18 cellular contexts compared by ENCODE assay signal in the genomic region with DNA sequence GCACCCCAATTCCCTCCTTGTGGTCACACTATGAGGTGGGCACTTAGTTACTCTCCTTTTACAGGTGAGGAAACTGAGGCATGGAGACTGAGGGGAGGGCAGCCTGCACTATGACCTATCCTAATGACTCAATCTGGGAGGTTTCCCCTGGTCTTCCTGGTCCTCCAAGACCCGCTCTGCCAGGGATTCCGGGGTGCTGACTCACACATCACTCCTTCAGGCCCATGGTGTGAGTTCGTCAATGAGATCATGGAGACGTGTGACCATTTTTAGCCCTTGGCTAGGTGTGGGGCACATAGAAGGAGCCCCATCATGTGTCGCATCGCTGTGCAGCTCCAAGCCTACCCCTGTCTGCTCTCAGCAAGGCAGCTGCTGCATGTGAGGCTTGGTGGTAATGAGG. TPM values are rescaled to one million over a fixed set of nuclear protein-coding genes. Genes with fewer than 3 reads are reported as not detected.
DNase-seq lines count a peak whose midpoint lies in the region; ATAC-seq and TF ChIP-seq lines count a peak whose summit lies in the region.
"Had no signal": no experiment of that assay in that cellular context is flagged by ENCODE, and none has a peak within 500 bp of the region (broad histone marks: within the 10 kb centered on the region; RNA-seq: fewer than 3 reads in every experiment).

No MANE protein-coding gene starts in this region.

- no peak overlapping the region for H3K18ac ChIP-seq in mesendoderm (ENCODE audit: low read length)

- H2BK120ac ChIP-seq in mesendoderm (ENCODE audit: low read depth, low read length): no peak overlapping the region

- ATAC-seq in HG03045 (IDR thresholded peaks at IDR 0.05; ENCODE audit: unreplicated experiment): no peak
- ATAC-seq in activated T-helper 17 cell treated with anti-CD3 and anti-CD28 coated beads, Interleukin-2, amount 50 U/mL, for 72 hours (replicated peaks): no peak
- no peak for ATAC-seq in HG02798 (IDR thresholded peaks at IDR 0.05; ENCODE audit: poor library complexity, unreplicated experiment)
- ATAC-seq: pancreas had no signal

- no CpG with 5 or more reads among the region's 6 CpGs for WGBS in mesendoderm (ENCODE audit: extremely low coverage, insufficient coverage, low lambda C conversion rate)

- H3K23ac ChIP-seq in mesendoderm (ENCODE audit: low read length): no peak overlapping the region

- H2BK5ac ChIP-seq in mesendoderm (ENCODE audit: low read length): no peak overlapping the region

- TF ChIP-seq CTCF in AG10803 (conservative IDR thresholded peaks at IDR 0.05; ENCODE audit: low read length) (no peak), cardiac fibroblast (IDR thresholded peaks at IDR 0.05; ENCODE audit: low read depth, low read length) (no peak), BE2C (IDR thresholded peaks at IDR 0.05; ENCODE audit: low read depth, low read length) (no peak)

- H3K4me2 ChIP-seq in mesendoderm (ENCODE audit: low read length): no peak overlapping the region

- H3K4me1 ChIP-seq in mesendoderm (ENCODE audit: control insufficient read depth, low read depth, low read length) (no peaks in the 10 kb centered on the region), BE2C (no peaks in the 10 kb centered on the region)
- H3K4me1 ChIP-seq: pancreas had no signal

- H3K79me1 ChIP-seq in mesendoderm (ENCODE audit: low read length): no peaks in the 10 kb centered on the region

- no peaks in the 10 kb centered on the region for H3K36me3 ChIP-seq in mesendoderm (ENCODE audit: control insufficient read depth, insufficient read depth, low read length)
- H3K36me3 ChIP-seq in BE2C: no peaks in the 10 kb centered on the region
- H3K36me3 ChIP-seq: heart right ventricle, pancreas had no signal

- H4K5ac ChIP-seq in mesendoderm (ENCODE audit: low read length): no peak overlapping the region

- H3K4me3 ChIP-seq in AG10803 (ENCODE audit: low read length): no peak overlapping the region
- no peak overlapping the region for H3K4me3 ChIP-seq in cardiac fibroblast (replicated peaks in 1 of 2; ENCODE audit: low read depth in 2 of 2, low read length in 2 of 2)
- no peak overlapping the region for H3K4me3 ChIP-seq in mesendoderm (ENCODE audit: low read length)
- no peak overlapping the region for H3K4me3 ChIP-seq in BE2C (ENCODE audit: low read depth, low read length)
- H3K4me3 ChIP-seq: heart right ventricle, pancreas, SK-N-MC had no signal

- no peak overlapping the region for H2BK15ac ChIP-seq in mesendoderm (replicated peaks; ENCODE audit: low read depth)

- no peak overlapping the region for H3K9ac ChIP-seq in mesendoderm (ENCODE audit: low read length)

- no peaks in the 10 kb centered on the region for H3K79me2 ChIP-seq in mesendoderm (ENCODE audit: control insufficient read depth, insufficient read depth, low read length)

- H3K9me3 Mint-ChIP-seq in activated T-helper 17 cell treated with anti-CD3 and anti-CD28 coated beads, Interleukin-2, amount 50 U/mL, for 72 hours: no peaks in the 10 kb centered on the region
- H3K9me3 Mint-ChIP-seq: activated B cell treated with CpG ODN at 0.5 μM for 24 hours had no signal

- no peaks in the 10 kb centered on the region for H3K9me3 ChIP-seq in BE2C
- H3K9me3 ChIP-seq: heart right ventricle, pancreas had no signal

- no peaks in the 10 kb centered on the region for H3K36me3 Mint-ChIP-seq in activated T-helper 17 cell treated with anti-CD3 and anti-CD28 coated beads, Interleukin-2, amount 50 U/mL, for 72 hours (ENCODE audit: low read depth)

- no peak overlapping the region for H2AK5ac ChIP-seq in mesendoderm (ENCODE audit: low read length)

- no peak overlapping the region for H4K8ac ChIP-seq in mesendoderm (ENCODE audit: low read depth, low read length)

- H3K27me3 ChIP-seq in mesendoderm (ENCODE audit: insufficient read depth, low read length, poor library complexity): no peaks in the 10 kb centered on the region
- H3K27me3 ChIP-seq in BE2C: no peaks in the 10 kb centered on the region
- H3K27me3 ChIP-seq: heart right ventricle, pancreas had no signal

- peak; percentile 61 for DNase-seq in AG10803 (ENCODE audit: low read depth)
- peak; percentile 92 for DNase-seq in M059J (ENCODE audit: low read depth)
- DNase-seq in cardiac fibroblast (ENCODE audit: low read depth in 2 of 2): peak; percentile 68 to 71
- DNase-seq in mesendoderm: peak; percentile 71
- DNase-seq in BE2C: no peak
- DNase-seq: activated B cell treated with CpG ODN at 0.5 μM for 24 hours; activated T-cell treated with anti-CD3 and anti-CD28 coated beads for 4 hours; effector CD4-positive, alpha-beta T cell; heart right ventricle; Karpas-422; NCI-H2107; pancreas; stimulated activated CD4-positive, alpha-beta T cell treated with anti-CD3 and anti-CD28 coated beads, Interleukin-1b, Interleukin-23, amount 100 ng/mL, for 48 hours had no signal

- H3K27ac Mint-ChIP-seq in activated T-helper 17 cell treated with anti-CD3 and anti-CD28 coated beads, Interleukin-2, amount 50 U/mL, for 72 hours: no peak overlapping the region
- H3K27ac Mint-ChIP-seq: activated B cell treated with CpG ODN at 0.5 μM for 24 hours had no signal

- peaks cover 5% of the 10 kb centered on the region for H3K4me1 Mint-ChIP-seq in activated T-helper 17 cell treated with anti-CD3 and anti-CD28 coated beads, Interleukin-2, amount 50 U/mL, for 72 hours

- H3K4ac ChIP-seq in mesendoderm (ENCODE audit: low read depth, low read length): no peak overlapping the region

- no peak overlapping the region for H3K56ac ChIP-seq in mesendoderm (ENCODE audit: low read length)

- no peak overlapping the region for H3K4me3 Mint-ChIP-seq in activated T-helper 17 cell treated with anti-CD3 and anti-CD28 coated beads, Interleukin-2, amount 50 U/mL, for 72 hours
- H3K4me3 Mint-ChIP-seq: activated B cell treated with CpG ODN at 0.5 μM for 24 hours had no signal

- no peaks in the 10 kb centered on the region for H3K27me3 Mint-ChIP-seq in activated T-helper 17 cell treated with anti-CD3 and anti-CD28 coated beads, Interleukin-2, amount 50 U/mL, for 72 hours
- H3K27me3 Mint-ChIP-seq: activated B cell treated with CpG ODN at 0.5 μM for 24 hours had no signal

- no peak overlapping the region for H3K27ac ChIP-seq in mesendoderm (ENCODE audit: low read depth, low read length)
- H3K27ac ChIP-seq: C4-2B, pancreas, SK-N-MC had no signal

RNA-seq across cellular contexts. Expression of a gene that starts 32.4 kb away (rescaled TPM):
- total RNA-seq in M059J (2014; rRNA removed; shearing (Covaris generic)): 35.5 and 50.6 TPM in 2 replicates
- polyA plus RNA-seq in mesendoderm (2013, experiment 1 of 2): 14.6 TPM
- 14.9 TPM for polyA plus RNA-seq in mesendoderm (2013, experiment 2 of 2)
- total RNA-seq in activated T-helper 17 cell treated with anti-CD3 and anti-CD28 coated beads, Interleukin-2, amount 50 U/mL, for 72 hours: 10 to 100 TPM; 38.9 to 63.2 TPM
- 61.8 TPM for polyA plus RNA-seq in BE2C (2012; ENCODE audit: insufficient read depth, insufficient read length, low read depth)
